ENCODE assay signal across 14 cellular contexts in the genomic region with DNA sequence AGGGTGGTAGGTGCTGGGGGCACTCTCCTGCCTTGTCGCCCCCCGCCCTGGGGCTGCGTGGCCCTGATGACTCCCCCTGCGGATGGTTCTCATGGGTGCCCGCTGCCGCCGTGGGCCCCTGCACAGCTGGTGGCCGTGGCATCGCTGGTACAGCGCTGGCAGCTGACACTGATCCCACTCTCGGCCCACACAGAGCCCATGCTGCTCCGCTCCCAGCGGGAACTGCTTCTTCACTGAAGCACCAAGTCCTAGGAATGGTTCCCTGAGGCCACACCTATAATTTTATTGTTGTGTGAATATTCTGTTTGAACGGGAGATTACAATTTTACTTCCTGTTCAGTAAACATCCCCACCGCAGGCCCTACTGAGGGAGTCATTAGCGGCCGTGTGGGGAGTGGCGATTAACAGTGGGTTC.
A peak's percentile ranks its signal among the peaks of the same experiment; 100 is the strongest.
DNase-seq lines count a peak whose midpoint lies in the region; ATAC-seq, FAIRE-seq and TF ChIP-seq lines count a peak whose summit lies in the region.
"Had no signal": no experiment of that assay in that cellular context is flagged by ENCODE, and none has a peak within 500 bp of the region (broad histone marks: within the 10 kb centered on the region; RNA-seq: fewer than 3 reads in every experiment).

No MANE protein-coding gene starts in this region.

- no peaks in the 10 kb centered on the region for H3K79me2 ChIP-seq in endothelial cell of umbilical vein (ENCODE audit: control insufficient read depth, insufficient read depth, low read length)

- no peaks in the 10 kb centered on the region for H3K9me3 Mint-ChIP-seq in activated naive CD4-positive, alpha-beta T cell treated with anti-CD3 and anti-CD28 coated beads, Interleukin-2, amount 50 U/mL, for 24 hours
- no peaks in the 10 kb centered on the region for H3K9me3 Mint-ChIP-seq in activated naive CD4-positive, alpha-beta T cell treated with anti-CD3 and anti-CD28 coated beads, Interleukin-2, amount 50 U/mL, for 72 hours
- H3K9me3 Mint-ChIP-seq: central memory CD8-positive, alpha-beta T cell had no signal

- no peak for TF ChIP-seq POLR2A in endothelial cell of umbilical vein (IDR thresholded peaks at IDR 0.05; ENCODE audit: low read depth, low read length)
- TF ChIP-seq POLR2A in stomach (IDR thresholded peaks at IDR 0.05) = no peak

- H3K9ac ChIP-seq in endothelial cell of umbilical vein (replicated peaks; ENCODE audit: extremely low read depth, insufficient read depth, low read length) = no peak overlapping the region

- H3K27ac ChIP-seq in endothelial cell of umbilical vein (ENCODE audit: insufficient read depth, low read depth, low read length) = no peak overlapping the region
- H3K27ac ChIP-seq in stomach = peak overlapping the region in 3 of 5 donors; percentile 13 to 63 (median 60)
- H3K27ac ChIP-seq: HL-60 had no signal

- TF ChIP-seq CTCF in endothelial cell of umbilical vein (IDR thresholded peaks at IDR 0.05; ENCODE audit: extremely low read depth in 1 of 2, insufficient read depth in 1 of 2, low read depth in 1 of 2, low read length in 2 of 2) (no peak), stomach (IDR thresholded peaks at IDR 0.05) (no peak)

- H3K4me1 Mint-ChIP-seq in activated naive CD4-positive, alpha-beta T cell treated with anti-CD3 and anti-CD28 coated beads, Interleukin-2, amount 50 U/mL, for 24 hours = peaks cover 30% of the 10 kb centered on the region

- dilution Hi-C loops in endothelial cell of umbilical vein (cut with MboI; ENCODE audit: extremely low pct_ligation_motif_present, low sequenced_read_pairs) = no loop called here

- no TSS peak for BruUV-seq in endothelial cell of umbilical vein (replicated peaks; lab: Mats Ljungman, UMichigan)

- H3K4me3 ChIP-seq in endothelial cell of umbilical vein (replicated peaks in 1 of 3; ENCODE audit: insufficient read depth in 1 of 3, low read depth in 1 of 3, low read length in 3 of 3) (no peak overlapping the region), stomach (no peak overlapping the region)

- no peak for DNase-seq in activated naive CD4-positive, alpha-beta T cell treated with anti-CD3 and anti-CD28 coated beads, Interleukin-2, amount 50 U/mL, for 72 hours (ENCODE audit: low spot score in 2 of 2)
- peak; percentile 18 for DNase-seq in M059J (ENCODE audit: low read depth)
- DNase-seq in endothelial cell of umbilical vein (ENCODE audit: low read depth, low spot score) = peak; percentile 24
- no peak for DNase-seq in stomach
- DNase-seq in HCEC 1CT = no peak
- no peak for DNase-seq in glomerular visceral epithelial cell (ENCODE audit: extremely low spot score)
- DNase-seq: Caco-2; NCI-H1048; stimulated activated CD4-positive, alpha-beta T cell treated with anti-CD3 and anti-CD28 coated beads, Interleukin-4, amount 100 ng/mL, for 24 hours had no signal

- H3K9me3 ChIP-seq in endothelial cell of umbilical vein (replicated peaks; ENCODE audit: control insufficient read depth, insufficient read depth, low read length) (no peaks in the 10 kb centered on the region), stomach (no peaks in the 10 kb centered on the region)
- H3K9me3 ChIP-seq: Caco-2 had no signal

- ATAC-seq in activated naive CD4-positive, alpha-beta T cell treated with anti-CD3 and anti-CD28 coated beads, Interleukin-2, amount 50 U/mL, for 72 hours = no peak
- no peak for ATAC-seq in GM21737 (IDR thresholded peaks at IDR 0.05; ENCODE audit: unreplicated experiment)

- CTCF ChIA-PET in endothelial cell of umbilical vein (lab: Charles Lee) = no interaction called here

- no peaks in the 10 kb centered on the region for H3K27me3 Mint-ChIP-seq in activated naive CD4-positive, alpha-beta T cell treated with anti-CD3 and anti-CD28 coated beads, Interleukin-2, amount 50 U/mL, for 24 hours

- 38 to 60% (median 46%) methylated on average over 11 to 18 of the region's 18 CpGs for WGBS in stomach, 5 donors

- H3K27ac Mint-ChIP-seq in activated naive CD4-positive, alpha-beta T cell treated with anti-CD3 and anti-CD28 coated beads, Interleukin-2, amount 50 U/mL, for 24 hours = no peak overlapping the region
- H3K27ac Mint-ChIP-seq in activated naive CD4-positive, alpha-beta T cell treated with anti-CD3 and anti-CD28 coated beads, Interleukin-2, amount 50 U/mL, for 72 hours = no peak overlapping the region

- intact Hi-C loops in endothelial cell of umbilical vein (cut with micrococcal nuclease) (no loop called here), stomach (cut with DNase I; ENCODE audit: low total_unique reads) (no loop called here)

- H3K36me3 ChIP-seq in endothelial cell of umbilical vein (ENCODE audit: control insufficient read depth in 2 of 2, extremely low read depth in 1 of 2, insufficient read depth in 2 of 2, low read length in 2 of 2) = no peaks in the 10 kb centered on the region
- no peaks in the 10 kb centered on the region for H3K36me3 ChIP-seq in stomach

- no peak overlapping the region for H3K4me2 ChIP-seq in endothelial cell of umbilical vein (ENCODE audit: insufficient read depth, low read length)

- no peak for TF ChIP-seq EP300 in stomach (IDR thresholded peaks at IDR 0.05)

- H3K36me3 Mint-ChIP-seq in activated naive CD4-positive, alpha-beta T cell treated with anti-CD3 and anti-CD28 coated beads, Interleukin-2, amount 50 U/mL, for 24 hours = no peaks in the 10 kb centered on the region
- no peaks in the 10 kb centered on the region for H3K36me3 Mint-ChIP-seq in activated naive CD4-positive, alpha-beta T cell treated with anti-CD3 and anti-CD28 coated beads, Interleukin-2, amount 50 U/mL, for 72 hours

- H3K27me3 ChIP-seq in endothelial cell of umbilical vein (ENCODE audit: control insufficient read depth in 2 of 2, insufficient read depth in 2 of 2, low read length in 2 of 2) = no peaks in the 10 kb centered on the region
- peaks cover 0 to 46% (median 0%) of the 10 kb centered on the region in 3 donors for H3K27me3 ChIP-seq in stomach

- H2AFZ ChIP-seq in endothelial cell of umbilical vein (ENCODE audit: low read depth, low read length) = no peak overlapping the region

- H3K4me3 Mint-ChIP-seq in activated naive CD4-positive, alpha-beta T cell treated with anti-CD3 and anti-CD28 coated beads, Interleukin-2, amount 50 U/mL, for 24 hours = peak overlapping the region; percentile 30
- H3K4me3 Mint-ChIP-seq: central memory CD8-positive, alpha-beta T cell had no signal

- H3K9me1 ChIP-seq in endothelial cell of umbilical vein (replicated peaks; ENCODE audit: control insufficient read depth, extremely low read depth, insufficient read depth, low read length) = no peaks in the 10 kb centered on the region

- POLR2A ChIA-PET in endothelial cell of umbilical vein (lab: Charles Lee) = no interaction called here

- no peaks in the 10 kb centered on the region for H4K20me1 ChIP-seq in endothelial cell of umbilical vein (replicated peaks; ENCODE audit: control insufficient read depth, extremely low read depth, insufficient read depth, low read length)

- no peak for FAIRE-seq in endothelial cell of umbilical vein (lab: Jason Lieb, UNC)
- FAIRE-seq: TTC549 had no signal

- peaks cover 8% of the 10 kb centered on the region for H3K4me1 ChIP-seq in endothelial cell of umbilical vein (ENCODE audit: control insufficient read depth, extremely low read depth, insufficient read depth, low read length)
- peaks cover 0 to 21% (median 18%) of the 10 kb centered on the region in 4 donors for H3K4me1 ChIP-seq in stomach
- H3K4me1 ChIP-seq: Caco-2 had no signal

TF ChIP-seq in endothelial cell of umbilical vein, 7 proteins besides CTCF, POLR2A, EP300 and RAD21:
- TF ChIP-seq FOS (IDR thresholded peaks at IDR 0.05; ENCODE audit: borderline replicate concordance, insufficient read depth, low read length) = no peak
- TF ChIP-seq MYC (IDR thresholded peaks at IDR 0.05; ENCODE audit: low read depth, low read length) = no peak
- no peak for TF ChIP-seq POLR2AphosphoS5 (IDR thresholded peaks at IDR 0.05; ENCODE audit: insufficient read depth, low read depth, low read length)
- no peak for TF ChIP-seq GATA2 (IDR thresholded peaks at IDR 0.05; ENCODE audit: insufficient read depth, insufficient read length, low read depth, low read length)
- TF ChIP-seq EZH2 (IDR thresholded peaks at IDR 0.05; ENCODE audit: borderline replicate concordance, low read depth, low read length, severe bottlenecking) = no peak
- TF ChIP-seq, protein P1, sequence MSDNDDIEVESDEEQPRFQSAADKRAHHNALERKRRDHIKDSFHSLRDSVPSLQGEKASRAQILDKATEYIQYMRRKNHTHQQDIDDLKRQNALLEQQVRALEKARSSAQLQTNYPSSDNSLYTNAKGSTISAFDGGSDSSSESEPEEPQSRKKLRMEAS (IDR thresholded peaks at IDR 0.05; ENCODE audit: insufficient read depth, insufficient read length) = no peak
- TF ChIP-seq JUN (IDR thresholded peaks at IDR 0.05; ENCODE audit: borderline replicate concordance, insufficient read depth, insufficient read length, low read depth) = no peak
TF ChIP-seq in endothelial cell of umbilical vein: peak in this region for 0.

Comparison
In these comparisons a context has a peak if more than half of its experiments do, and no peak if none do; other contexts are left out.
1. DNase-seq: peak in M059J (single experiment) and endothelial cell of umbilical vein (single experiment); none in activated naive CD4-positive, alpha-beta T cell treated with anti-CD3 and anti-CD28 coated beads, Interleukin-2, amount 50 U/mL, for 72 hours (0 of 2), stomach (single experiment), HCEC 1CT (single experiment) and glomerular visceral epithelial cell (single experiment).